Comparison of ENCODE assay signal across 9 cellular contexts in genomic region chr7:116592445-116592844, GRCh38.
DNase-seq lines count a peak whose midpoint lies in the region; ATAC-seq lines count a peak whose summit lies in the region.
"Had no signal": no experiment of that assay in that cellular context is flagged by ENCODE, and none has a peak within 500 bp of the region (broad histone marks: within the 10 kb centered on the region; RNA-seq: fewer than 3 reads in every experiment).

No MANE protein-coding gene starts in this region.

- no peaks in the 10 kb centered on the region for H3K36me3 Mint-ChIP-seq in dendritic cell treated with granulocyte-macrophage colony-stimulating factor and Interleukin-4, amounts not matched to agents 40 ng/mL and 50 ng/mL, for 4 days (ENCODE audit: low read depth)

- intact Hi-C loops in dendritic cell treated with granulocyte-macrophage colony-stimulating factor and Interleukin-4, amounts not matched to agents 40 ng/mL and 50 ng/mL, for 4 days (cut with micrococcal nuclease): loop anchor here (5.0 kb wide), 1 partner anchor 80 kb away; the partner anchor contains the start of gene MET

- no peak overlapping the region for H3K27ac Mint-ChIP-seq in dendritic cell treated with granulocyte-macrophage colony-stimulating factor and Interleukin-4, amounts not matched to agents 40 ng/mL and 50 ng/mL, for 4 days

- H3K4me3 Mint-ChIP-seq in dendritic cell treated with granulocyte-macrophage colony-stimulating factor and Interleukin-4, amounts not matched to agents 40 ng/mL and 50 ng/mL, for 4 days: peak overlapping the region; percentile 60

- H3K4me1 Mint-ChIP-seq in dendritic cell treated with granulocyte-macrophage colony-stimulating factor and Interleukin-4, amounts not matched to agents 40 ng/mL and 50 ng/mL, for 4 days (ENCODE audit: low read depth): peaks cover 30% of the 10 kb centered on the region

- ATAC-seq in HG02981 (IDR thresholded peaks at IDR 0.05; ENCODE audit: unreplicated experiment) (no peak), HG03095 (IDR thresholded peaks at IDR 0.05; ENCODE audit: unreplicated experiment) (no peak), GM19395 (IDR thresholded peaks at IDR 0.05; ENCODE audit: unreplicated experiment) (no peak), HG02798 (IDR thresholded peaks at IDR 0.05; ENCODE audit: poor library complexity, unreplicated experiment) (no peak)

- H3K27me3 Mint-ChIP-seq in dendritic cell treated with granulocyte-macrophage colony-stimulating factor and Interleukin-4, amounts not matched to agents 40 ng/mL and 50 ng/mL, for 4 days: peaks cover 34% of the 10 kb centered on the region

- DNase-seq in ACHN (peak; percentile 67), KBM-7 (peak; percentile 97), mucosa of gallbladder (ENCODE audit: low spot score) (peak; percentile 49)
- DNase-seq: uterus had no signal

- in situ Hi-C loops in ACHN (cut with HindIII; ENCODE audit: low pct_ligation_motif_present, low pct_unique_long_range_greater_than_20kb, low sequenced_read_pairs) (loop anchor here (25.0 kb wide), 2 partner anchors 220 to 430 kb away; no protein-coding TSS in a partner anchor), KBM-7 (cut with MboI; ENCODE audit: low pct_unique_long_range_greater_than_20kb, low sequenced_read_pairs) (loop anchor here (10.0 kb wide), 1 partner anchor 222 kb away; no protein-coding TSS in a partner anchor)

- no peaks in the 10 kb centered on the region for H3K9me3 Mint-ChIP-seq in dendritic cell treated with granulocyte-macrophage colony-stimulating factor and Interleukin-4, amounts not matched to agents 40 ng/mL and 50 ng/mL, for 4 days
